ENCODE assay signal across 18 cellular contexts in genomic region chrX:137549846-137550534, GRCh38. TPM values are rescaled to one million over a fixed set of nuclear protein-coding genes. Genes with fewer than 3 reads are reported as not detected.
DNase-seq lines count a peak whose midpoint lies in the region; ATAC-seq and TF ChIP-seq lines count a peak whose summit lies in the region.
"Had no signal": no experiment of that assay in that cellular context is flagged by ENCODE, and none has a peak within 500 bp of the region (broad histone marks: within the 10 kb centered on the region; RNA-seq: fewer than 3 reads in every experiment).

No MANE protein-coding gene starts in this region.

- H3K9me3 Mint-ChIP-seq in T-cell (no peaks in the 10 kb centered on the region), glutamatergic neuron (ENCODE audit: unreplicated experiment) (no peaks in the 10 kb centered on the region), osteocyte (ENCODE audit: unreplicated experiment) (peaks cover 13% of the 10 kb centered on the region)
- H3K9me3 Mint-ChIP-seq: activated CD4-positive, alpha-beta T cell treated with anti-CD3 and anti-CD28 coated beads, Interleukin-2, amount 10 ng/mL, durations not matched to agents 7 days and 5 days had no signal

- WGBS in lower leg skin, 2 donors, result 1 to 32% methylated on average over 12 to 48 of the region's 48 CpGs

- H3K27ac Mint-ChIP-seq in T-cell, result no peak overlapping the region
- no peak overlapping the region for H3K27ac Mint-ChIP-seq in glutamatergic neuron (ENCODE audit: unreplicated experiment)
- no peak overlapping the region for H3K27ac Mint-ChIP-seq in osteocyte (ENCODE audit: unreplicated experiment)
- H3K27ac Mint-ChIP-seq: activated CD4-positive, alpha-beta T cell treated with anti-CD3 and anti-CD28 coated beads, Interleukin-2, amount 10 ng/mL, durations not matched to agents 7 days and 5 days had no signal

- CTCF ChIA-PET in T-cell (lab: Charles Lee), result no interaction called here

- intact Hi-C loops in lower leg skin (cut with DNase I; ENCODE audit: low total_unique reads), result no loop called here

- H3K4me3 ChIP-seq in lower leg skin (ENCODE audit: low read depth, poor library complexity, severe bottlenecking), result no peak overlapping the region
- H3K4me3 ChIP-seq: BLaER1 treated with 17β-estradiol and CSF1 and Interleukin-3, amounts not matched to agents 10 nM and 100 nM; body of pancreas; testis had no signal

- TF ChIP-seq POLR2A in lower leg skin (IDR thresholded peaks at IDR 0.05), result no peak

- H3K4me3 Mint-ChIP-seq in T-cell, result peak overlapping the region in 2 of 3 donors; percentile 18 to 56
- H3K4me3 Mint-ChIP-seq in glutamatergic neuron (ENCODE audit: unreplicated experiment), result peak overlapping the region; percentile 83
- H3K4me3 Mint-ChIP-seq in osteocyte (ENCODE audit: unreplicated experiment), result peak overlapping the region; percentile 40
- H3K4me3 Mint-ChIP-seq: activated CD4-positive, alpha-beta T cell treated with anti-CD3 and anti-CD28 coated beads, Interleukin-2, amount 10 ng/mL, durations not matched to agents 7 days and 5 days had no signal

- POLR2A ChIA-PET in T-cell (lab: Charles Lee), result no interaction called here

- H3K36me3 Mint-ChIP-seq in T-cell, result no peaks in the 10 kb centered on the region
- H3K36me3 Mint-ChIP-seq in glutamatergic neuron (ENCODE audit: unreplicated experiment), result no peaks in the 10 kb centered on the region
- no peaks in the 10 kb centered on the region for H3K36me3 Mint-ChIP-seq in osteocyte (ENCODE audit: unreplicated experiment)

- peaks cover 6 to 13% (median 9%) of the 10 kb centered on the region in 3 donors for H3K4me1 Mint-ChIP-seq in T-cell
- H3K4me1 Mint-ChIP-seq in glutamatergic neuron (ENCODE audit: low read depth, unreplicated experiment), result peaks cover 2% of the 10 kb centered on the region
- no peaks in the 10 kb centered on the region for H3K4me1 Mint-ChIP-seq in osteocyte (ENCODE audit: unreplicated experiment)
- H3K4me1 Mint-ChIP-seq: activated CD4-positive, alpha-beta T cell treated with anti-CD3 and anti-CD28 coated beads, Interleukin-2, amount 10 ng/mL, durations not matched to agents 7 days and 5 days had no signal

- TF ChIP-seq CTCF in glutamatergic neuron (IDR thresholded peaks at IDR 0.05; ENCODE audit: partially characterized antibody, unreplicated experiment) (no peak), osteocyte (IDR thresholded peaks at IDR 0.05) (no peak), lower leg skin (IDR thresholded peaks at IDR 0.05) (no peak)

- DNase-seq in DMS53 (lab: John Stamatoyannopoulos, UW) (peak; percentile 51), DMS53 treated with DMSO at 0.1 percent for 48 hours (lab: John Stamatoyannopoulos, UW; ENCODE audit: unreplicated experiment) (no peak), T-cell (no peak), glutamatergic neuron (no peak), osteocyte (ENCODE audit: extremely low spot score, unreplicated experiment) (no peak), GM19238 (ENCODE audit: insufficient read length, low spot score) (no peak), lower leg skin (ENCODE audit: low spot score in 2 of 2) (no peak), NCI-H82 (lab: John Stamatoyannopoulos, UW) (no peak)
- DNase-seq: activated CD4-positive, alpha-beta T cell treated with anti-CD3 and anti-CD28 coated beads, Interleukin-2, amount 10 ng/mL, durations not matched to agents 7 days and 5 days; body of pancreas; DND-41; foreskin fibroblast; NCI-H1048; SIG-M5; testis had no signal

- H3K27me3 Mint-ChIP-seq in T-cell, result peaks cover 39 to 46% of the 10 kb centered on the region in 2 donors
- peaks cover 15% of the 10 kb centered on the region for H3K27me3 Mint-ChIP-seq in glutamatergic neuron (ENCODE audit: unreplicated experiment)
- peaks cover 3% of the 10 kb centered on the region for H3K27me3 Mint-ChIP-seq in osteocyte (ENCODE audit: unreplicated experiment)

- no peak for ATAC-seq in T-cell (replicated peaks in 1 of 4)
- ATAC-seq: body of pancreas had no signal

RNA-seq across cellular contexts. Expression of gene ZIC3, which starts 15.9 kb away (rescaled TPM):
- not detected for total RNA-seq in T-cell
- 0.69 TPM for total RNA-seq in glutamatergic neuron (ENCODE audit: unreplicated experiment)
- 0.16 TPM in 1 of 2 replicates, not detected in the other for total RNA-seq in osteocyte
- not detected for total RNA-seq in lower leg skin
- total RNA-seq: activated CD4-positive, alpha-beta T cell treated with anti-CD3 and anti-CD28 coated beads, Interleukin-2, amount 10 ng/mL, durations not matched to agents 7 days and 5 days; body of pancreas; mononuclear cell; posterior vena cava had no signal
